ENCODE assay signal across 4 cellular contexts in genomic region chr3:170800275-170800674, GRCh38.
DNase-seq lines count a peak whose midpoint lies in the region; ATAC-seq, FAIRE-seq and TF ChIP-seq lines count a peak whose summit lies in the region.
"Not testable (repeated sequence)": the region's sequence is repeated elsewhere in the genome, so short reads cannot be mapped to it uniquely, and the experiment has no call there.

No MANE protein-coding gene starts in this region.

- H4K20me1 ChIP-seq in IMR-90 (ENCODE audit: insufficient read depth, low read length); K562 (replicated peaks; ENCODE audit: control insufficient read depth, insufficient read depth, low read length): not testable (repeated sequence)

- H2AK5ac ChIP-seq in IMR-90 (ENCODE audit: low read depth, low read length), result not testable (repeated sequence)

- peak overlapping the region; percentile 62; the same call in 1 of the 3 replicates for H2BK15ac ChIP-seq in IMR-90 (ENCODE audit: low read depth, low read length)

- H3K79me1 ChIP-seq in IMR-90 (ENCODE audit: low read depth in 1 of 2, low read length in 2 of 2), result not testable (repeated sequence)

- not testable (repeated sequence) for H3K4me3 ChIP-seq in HEK293 (ENCODE audit: low read depth, low read length); IMR-90 (ENCODE audit: insufficient read depth, low read depth, low read length); K562

- peak overlapping the region; percentile 46; the same call in 1 of the 2 replicates for H2BK120ac ChIP-seq in IMR-90 (ENCODE audit: low read depth, low read length)

- TF ChIP-seq EP300 in K562 (IDR thresholded peaks at IDR 0.05; ENCODE audit: low read length), result not testable (repeated sequence)

- H3K27ac ChIP-seq in HEK293 (ENCODE audit: extremely low read depth, low read depth, low read length); IMR-90 (ENCODE audit: insufficient read depth, low read length); K562 (ENCODE audit: extremely low read depth, low read depth, low read length): not testable (repeated sequence)

- not testable (repeated sequence) for FAIRE-seq in K562 (lab: Jason Lieb, UNC)

- TF ChIP-seq POLR2A in IMR-90 (IDR thresholded peaks at IDR 0.05; ENCODE audit: low read depth, low read length); K562 (conservative IDR thresholded peaks at IDR 0.05): not testable (repeated sequence)

- not testable (repeated sequence) for H3K9me3 ChIP-seq in HEK293 (ENCODE audit: control insufficient read depth, insufficient read depth, low read depth, low read length); IMR-90 (ENCODE audit: control insufficient read depth, insufficient read depth, low read length); K562 (replicated peaks; ENCODE audit: control insufficient read depth, insufficient read depth, low read depth, low read length)

- not testable (repeated sequence) for TF ChIP-seq CTCF in HEK293 (tag by site-specific recombination; IDR thresholded peaks at IDR 0.05); IMR-90 (conservative IDR thresholded peaks at IDR 0.05; ENCODE audit: low read depth, low read length); K562 (IDR thresholded peaks at IDR 0.05 in 2 of 3, conservative IDR thresholded peaks at IDR 0.05 in 1 of 3; ENCODE audit: insufficient read depth in 2 of 3, low read depth in 1 of 3, low read length in 3 of 3)

- DNase-seq in IMR-90; K562 (ENCODE audit: extremely low read depth in 1 of 4, low spot score in 3 of 4): not testable (repeated sequence)

- H4K5ac ChIP-seq in IMR-90 (ENCODE audit: low read depth, low read length), result not testable (repeated sequence)

- not testable (repeated sequence) for H3K27me3 ChIP-seq in IMR-90 (ENCODE audit: control insufficient read depth, insufficient read depth, low read length); K562 (ENCODE audit: control insufficient read depth in 2 of 2, insufficient read depth in 2 of 2, low read length in 2 of 2)

- H2AFZ ChIP-seq in IMR-90 (replicated peaks; ENCODE audit: low read length, poor library complexity); K562 (ENCODE audit: low read depth, low read length): not testable (repeated sequence)

- H3K56ac ChIP-seq in IMR-90 (ENCODE audit: extremely low read depth, insufficient read depth, low read length), result not testable (repeated sequence)

- ATAC-seq in IMR-90 (ENCODE audit: low read depth); SK-N-SH treated with all-trans-retinoic acid at 6 μM for 48 hours; K562: not testable (repeated sequence)

- not testable (repeated sequence) for H4K8ac ChIP-seq in IMR-90 (ENCODE audit: low read depth in 2 of 2, low read length in 2 of 2)

- H3K9me1 ChIP-seq in IMR-90 (ENCODE audit: insufficient read depth, low read length), result peaks cover 12% of the 10 kb centered on the region
- H3K9me1 ChIP-seq in K562 (ENCODE audit: control insufficient read depth, insufficient read depth, low read length), result not testable (repeated sequence)

- H2BK5ac ChIP-seq in IMR-90 (ENCODE audit: low read depth, low read length, poor library complexity, severe bottlenecking), result not testable (repeated sequence)

- peak overlapping the region; percentile 30; the same call in 1 of the 2 replicates for H2BK20ac ChIP-seq in IMR-90 (ENCODE audit: low read depth, low read length)

- TF ChIP-seq RAD21 in IMR-90 (IDR thresholded peaks at IDR 0.05; ENCODE audit: low read length); K562 (CRISPR knock-in tag; conservative IDR thresholded peaks at IDR 0.05 in 1 of 2, IDR thresholded peaks at IDR 0.05 in 1 of 2): not testable (repeated sequence)

- H3K23ac ChIP-seq in IMR-90 (ENCODE audit: low read depth, low read length), result not testable (repeated sequence)

- peak overlapping the region; percentile 44; the same call in 1 of the 2 replicates for H3K4ac ChIP-seq in IMR-90 (ENCODE audit: low read depth, low read length)

- H2AK9ac ChIP-seq in IMR-90 (replicated peaks; ENCODE audit: low read depth, low read length, poor library complexity), result not testable (repeated sequence)

- in situ Hi-C loops in IMR-90 (cut with MboI; ENCODE audit: low sequenced_read_pairs), result loop anchor here (10.0 kb wide), 2 partner anchors 85 to 185 kb away; no protein-coding TSS in a partner anchor
- in situ Hi-C loops in K562 (cut with MboI), result not testable (repeated sequence)

- intact Hi-C loops in IMR-90 (cut with micrococcal nuclease), result loop anchor here (5.0 kb wide), 2 partner anchors 33 to 178 kb away; no protein-coding TSS in a partner anchor
- intact Hi-C loops in K562 (cut with micrococcal nuclease), result not testable (repeated sequence)

- POLR2A ChIA-PET in HEK293 (lab: Yijun Ruan, JAX); IMR-90 (lab: Charles Lee; ENCODE audit: unreplicated experiment); K562 (lab: Yijun Ruan, JAX): not testable (repeated sequence)

- H3K9ac ChIP-seq in IMR-90 (ENCODE audit: low read depth, low read length); K562 (ENCODE audit: insufficient read depth in 1 of 2, low read depth in 2 of 2, low read length in 2 of 2): not testable (repeated sequence)

- H3K4me1 ChIP-seq in HEK293 (ENCODE audit: control insufficient read depth, insufficient read depth, low read length), result not testable (repeated sequence)
- H3K4me1 ChIP-seq in IMR-90 (ENCODE audit: control insufficient read depth, insufficient read depth, low read length) (peaks cover 17% of the 10 kb centered on the region), K562 (replicated peaks in 1 of 2; ENCODE audit: control insufficient read depth in 2 of 2, insufficient read depth in 2 of 2, low read length in 2 of 2) (peaks cover 4 to 19% of the 10 kb centered on the region in 2 experiments; a peak in 4 of 5 replicates)

- dilution Hi-C loops in IMR-90 (cut with HindIII; ENCODE audit: low sequenced_read_pairs, unreplicated experiment), result not testable (repeated sequence)

- H3K79me2 ChIP-seq in K562 (ENCODE audit: control insufficient read depth, insufficient read depth, low read length), result not testable (repeated sequence)

- BruUV-seq in IMR-90 (replicated peaks; lab: Mats Ljungman, UMichigan); K562 (replicated peaks; lab: Mats Ljungman, UMichigan): not testable (repeated sequence)

- H4K91ac ChIP-seq in IMR-90 (ENCODE audit: insufficient read depth, low read depth, low read length), result not testable (repeated sequence)

- not testable (repeated sequence) for H3K36me3 ChIP-seq in HEK293 (ENCODE audit: control insufficient read depth in 2 of 2, insufficient read depth in 1 of 2, low read length in 2 of 2); IMR-90 (ENCODE audit: control insufficient read depth, insufficient read depth, low read length); K562 (ENCODE audit: control insufficient read depth, insufficient read depth, low read length)

- WGBS in IMR-90 (ENCODE audit: extremely low coverage in 2 of 2, insufficient read length in 1 of 2), 2 experiments, result no CpG with 5 or more reads among the region's 4 CpGs
- 92% methylated on average over 4 of the region's 4 CpGs for WGBS in K562 (ENCODE audit: insufficient coverage, low coverage, missing lambda C conversion rate)

- CTCF ChIA-PET in HEK293 (lab: Yijun Ruan, JAX), result interaction anchor here (0.6 to 1.9 kb wide), 3 partner anchors 9 to 351 kb away, joined by 3 to 6 read pairs (median 4); no protein-coding TSS in a partner anchor
- CTCF ChIA-PET in IMR-90 (lab: Yijun Ruan, JAX), result not testable (repeated sequence)
- CTCF ChIA-PET in K562 (lab: Yijun Ruan, JAX; ENCODE audit: low intra/inter-chr PET ratio), result interaction anchor here (0.6 kb wide), 1 partner anchor 109 kb away, joined by 3 read pairs; no protein-coding TSS in a partner anchor

- not testable (repeated sequence) for H3K14ac ChIP-seq in IMR-90 (replicated peaks; ENCODE audit: low read depth, low read length)

- not testable (repeated sequence) for H3K4me2 ChIP-seq in IMR-90 (ENCODE audit: low read depth, low read length); K562 (ENCODE audit: insufficient read depth, low read length)

- H3K18ac ChIP-seq in IMR-90 (ENCODE audit: low read depth, low read length), result not testable (repeated sequence)

TF ChIP-seq in HEK293, 187 proteins besides CTCF, POLR2A, EP300 and RAD21:
- peak; percentile 29; the same call in 1 of the 2 replicates for TF ChIP-seq ZNF146 (tag by site-specific recombination; IDR thresholded peaks at IDR 0.05)

TF ChIP-seq in SK-N-SH treated with all-trans-retinoic acid at 6 μM for 48 hours, 23 proteins besides CTCF, POLR2A, EP300 and RAD21:
- TF ChIP-seq ZNF8 (CRISPR knock-in tag; IDR thresholded peaks at IDR 0.05), result peak; percentile 69; the same call in 1 of the 2 replicates

TF ChIP-seq in K562, 482 proteins besides CTCF, POLR2A, EP300 and RAD21:
- TF ChIP-seq ZNF146 (CRISPR knock-in tag; IDR thresholded peaks at IDR 0.05; ENCODE audit: unreplicated experiment), result peak; percentile 61
